Comparison of ENCODE assay signal across 10 cellular contexts in genomic region chr2:37322368-37322767, GRCh38. TPM values are rescaled to one million over a fixed set of nuclear protein-coding genes. Genes with fewer than 3 reads are reported as not detected.
DNase-seq lines count a peak whose midpoint lies in the region; ATAC-seq, FAIRE-seq and TF ChIP-seq lines count a peak whose summit lies in the region.
"Had no signal": no experiment of that assay in that cellular context is flagged by ENCODE, and none has a peak within 500 bp of the region (broad histone marks: within the 10 kb centered on the region; RNA-seq: fewer than 3 reads in every experiment).

No MANE protein-coding gene starts in this region.

- no peak overlapping the region for H3K27ac Mint-ChIP-seq in activated CD4-positive, alpha-beta T cell treated with anti-CD3 and anti-CD28 coated beads for 36 hours
- no peak overlapping the region for H3K27ac Mint-ChIP-seq in glutamatergic neuron (ENCODE audit: unreplicated experiment)

- H3K27me3 Mint-ChIP-seq in activated CD4-positive, alpha-beta T cell treated with anti-CD3 and anti-CD28 coated beads for 36 hours: peaks cover 12% of the 10 kb centered on the region
- peaks cover 8% of the 10 kb centered on the region for H3K27me3 Mint-ChIP-seq in glutamatergic neuron (ENCODE audit: unreplicated experiment)

- no peaks in the 10 kb centered on the region for H3K9me3 Mint-ChIP-seq in activated CD4-positive, alpha-beta T cell treated with anti-CD3 and anti-CD28 coated beads for 36 hours (ENCODE audit: low read depth)
- peaks cover 13% of the 10 kb centered on the region for H3K9me3 Mint-ChIP-seq in glutamatergic neuron (ENCODE audit: unreplicated experiment)

- H3K4me3 Mint-ChIP-seq in activated CD4-positive, alpha-beta T cell treated with anti-CD3 and anti-CD28 coated beads for 36 hours: peak overlapping the region; percentile 32
- peak overlapping the region; percentile 60 for H3K4me3 Mint-ChIP-seq in glutamatergic neuron (ENCODE audit: unreplicated experiment)

- TF ChIP-seq POLR2A in GM12891 (IDR thresholded peaks at IDR 0.05; ENCODE audit: low read depth, low read length): no peak

- peak; percentile 10 for ATAC-seq in activated CD4-positive, alpha-beta T cell treated with anti-CD3 and anti-CD28 coated beads for 36 hours
- peak; percentile 29; the same call in 2 of the 3 replicates for ATAC-seq in SK-N-SH treated with all-trans-retinoic acid at 6 μM for 48 hours

- POLR2A ChIA-PET in activated CD4-positive, alpha-beta T cell treated with anti-CD3 and anti-CD28 coated beads for 36 hours (lab: Charles Lee): interaction anchor here (0.7 to 1.1 kb wide), 2 partner anchors 91 to 93 kb away, joined by 4 to 5 read pairs; partner anchors contain the start of genes CEBPZ and NDUFAF7

- CTCF ChIA-PET in activated CD4-positive, alpha-beta T cell treated with anti-CD3 and anti-CD28 coated beads for 36 hours (lab: Charles Lee): interaction anchor here (0.7 to 2.0 kb wide), 10 partner anchors 10 to 1331 kb away, joined by 3 to 9 read pairs (median 4); no protein-coding TSS in a partner anchor

- no peak for FAIRE-seq in GM12891 (lab: Jason Lieb, UNC)

- DNase-seq in activated CD4-positive, alpha-beta T cell treated with anti-CD3 and anti-CD28 coated beads for 36 hours: no peak
- no peak for DNase-seq in activated CD4-positive, alpha-beta T cell treated with anti-CD3 and anti-CD28 coated beads for 48 hours
- no peak for DNase-seq in glutamatergic neuron
- peak; percentile 33 for DNase-seq in stromal cell of bone marrow (ENCODE audit: low read depth)
- DNase-seq in head of caudate nucleus: no peak
- DNase-seq in GM12891 (ENCODE audit: insufficient read length, low spot score): no peak
- DNase-seq in NCI-H1417 (lab: John Stamatoyannopoulos, UW): no peak
- DNase-seq: activated naive CD4-positive, alpha-beta T cell; SIG-M5 had no signal

- intact Hi-C loops in activated CD4-positive, alpha-beta T cell treated with anti-CD3 and anti-CD28 coated beads for 36 hours (cut with DNase I, micrococcal nuclease): loop anchor here (2.0 to 5.0 kb wide), 6 partner anchors 54 to 548 kb away; partner anchors contain the start of genes CDC42EP3 (in 1 of the 2), CEBPZ (in 1 of the 2) and NDUFAF7 (in 1 of the 2)
- intact Hi-C loops in head of caudate nucleus (cut with DNase I): no loop called here

- peaks cover 7% of the 10 kb centered on the region for H3K36me3 Mint-ChIP-seq in activated CD4-positive, alpha-beta T cell treated with anti-CD3 and anti-CD28 coated beads for 36 hours (ENCODE audit: low read depth)
- no peaks in the 10 kb centered on the region for H3K36me3 Mint-ChIP-seq in glutamatergic neuron (ENCODE audit: unreplicated experiment)

- H3K4me1 Mint-ChIP-seq in activated CD4-positive, alpha-beta T cell treated with anti-CD3 and anti-CD28 coated beads for 36 hours: peaks cover 47% of the 10 kb centered on the region
- peaks cover 36% of the 10 kb centered on the region for H3K4me1 Mint-ChIP-seq in glutamatergic neuron (ENCODE audit: low read depth, unreplicated experiment)

- no peak for TF ChIP-seq CTCF in glutamatergic neuron (IDR thresholded peaks at IDR 0.05; ENCODE audit: partially characterized antibody, unreplicated experiment)

TF ChIP-seq in SK-N-SH treated with all-trans-retinoic acid at 6 μM for 48 hours, 23 proteins besides CTCF, POLR2A, EP300 and RAD21 (continues in another document):
- TF ChIP-seq ARNTL (CRISPR knock-in tag; IDR thresholded peaks at IDR 0.05; ENCODE audit: borderline replicate concordance, low read depth): no peak
- TF ChIP-seq ISL1 (CRISPR knock-in tag; IDR thresholded peaks at IDR 0.05): peak; percentile 35
- peak; percentile 79 for TF ChIP-seq TSHZ2 (CRISPR knock-in tag; IDR thresholded peaks at IDR 0.05)
- TF ChIP-seq ZFP3 (CRISPR knock-in tag; IDR thresholded peaks at IDR 0.05): no peak
- TF ChIP-seq POU6F1 (CRISPR knock-in tag; IDR thresholded peaks at IDR 0.05; ENCODE audit: borderline replicate concordance, low read depth): no peak

TF ChIP-seq in GM12891, 5 proteins besides CTCF, POLR2A, EP300 and RAD21:
- no peak for TF ChIP-seq POU2F2 (IDR thresholded peaks at IDR 0.05; ENCODE audit: low read depth, low read length)
- TF ChIP-seq SPI1 (IDR thresholded peaks at IDR 0.05; ENCODE audit: low read depth, low read length): no peak
- no peak for TF ChIP-seq POLR2AphosphoS5 (IDR thresholded peaks at IDR 0.05; ENCODE audit: low read depth, low read length)
- no peak for TF ChIP-seq TAF1 (IDR thresholded peaks at IDR 0.05; ENCODE audit: low read depth, low read length)
- TF ChIP-seq PAX5 (IDR thresholded peaks at IDR 0.05; ENCODE audit: insufficient read depth, low read length, severe bottlenecking): no peak
TF ChIP-seq in GM12891: peak in this region for 0.

RNA-seq across cellular contexts. Expression of gene PRKD3, which starts 2.3 kb away (rescaled TPM):
- total RNA-seq in activated CD4-positive, alpha-beta T cell treated with anti-CD3 and anti-CD28 coated beads for 36 hours: 10 to 100 TPM; 17.4 to 22.8 TPM
- total RNA-seq in glutamatergic neuron (ENCODE audit: unreplicated experiment): 47.9 TPM
- polyA plus RNA-seq in GM12891 (2012; ENCODE audit: low read depth, missing spikeins): 28.1 TPM

RNA-seq across cellular contexts. Expression of gene QPCT, which starts 22.1 kb away (rescaled TPM):
- total RNA-seq in activated CD4-positive, alpha-beta T cell treated with anti-CD3 and anti-CD28 coated beads for 36 hours: under 1 TPM; 0.51 to 0.64 TPM
- 7.4 TPM for total RNA-seq in glutamatergic neuron (ENCODE audit: unreplicated experiment)
- polyA plus RNA-seq in GM12891 (2012; ENCODE audit: low read depth, missing spikeins): 1.7 TPM
